Comparison of ENCODE assay signal across 12 cellular contexts in genomic region chr6:3997144-3997770, GRCh38.
DNase-seq lines count a peak whose midpoint lies in the region; ATAC-seq and TF ChIP-seq lines count a peak whose summit lies in the region.
"Had no signal": no experiment of that assay in that cellular context is flagged by ENCODE, and none has a peak within 500 bp of the region (broad histone marks: within the 10 kb centered on the region; RNA-seq: fewer than 3 reads in every experiment).

No MANE protein-coding gene starts in this region.

- POLR2A ChIA-PET in GM10248 (lab: Yijun Ruan, JAX): no interaction called here

- H3K4me1 ChIP-seq in esophagus muscularis mucosa (peaks cover 0 to 15% (median 11%) of the 10 kb centered on the region in 4 donors), body of pancreas (peaks cover 3% of the 10 kb centered on the region)
- H3K4me1 ChIP-seq: Caco-2 had no signal

- H3K4me3 ChIP-seq in AG10803 (ENCODE audit: low read length) (peak overlapping the region; percentile 25), esophagus muscularis mucosa (no peak overlapping the region), body of pancreas (no peak overlapping the region)

- H3K27me3 ChIP-seq in esophagus muscularis mucosa: no peaks in the 10 kb centered on the region
- H3K27me3 ChIP-seq in body of pancreas: no peaks in the 10 kb centered on the region

- H3K36me3 Mint-ChIP-seq in nephron (ENCODE audit: low read depth): no peaks in the 10 kb centered on the region
- H3K36me3 Mint-ChIP-seq in activated T-helper 1 cell treated with anti-CD3 and anti-CD28 coated beads, Interleukin-12 subunit alpha, Interleukin-12 subunit beta, Interleukin-2, Interleukin-4 antibody, amounts not matched to agents 30 ng/mL and 10 ng/mL and 1 ng/mL, durations not matched to agents 14 hours and 24 hours and 36 hours (ENCODE audit: low read depth): no peaks in the 10 kb centered on the region

- no peak for TF ChIP-seq CTCF in AG10803 (conservative IDR thresholded peaks at IDR 0.05; ENCODE audit: low read length)
- no peak for TF ChIP-seq CTCF in esophagus muscularis mucosa (IDR thresholded peaks at IDR 0.05)
- no peak for TF ChIP-seq CTCF in nephron (IDR thresholded peaks at IDR 0.05; ENCODE audit: unreplicated experiment in 3 of 3)
- no peak for TF ChIP-seq CTCF in GM10248 (IDR thresholded peaks at IDR 0.05; ENCODE audit: control extremely low read depth, extremely low read depth, low read depth, missing control alignments)
- no peak for TF ChIP-seq CTCF in body of pancreas (IDR thresholded peaks at IDR 0.05)

- peaks cover 21% of the 10 kb centered on the region for H3K4me1 Mint-ChIP-seq in nephron
- no peaks in the 10 kb centered on the region for H3K4me1 Mint-ChIP-seq in activated T-helper 1 cell treated with anti-CD3 and anti-CD28 coated beads, Interleukin-12 subunit alpha, Interleukin-12 subunit beta, Interleukin-2, Interleukin-4 antibody, amounts not matched to agents 30 ng/mL and 10 ng/mL and 1 ng/mL, durations not matched to agents 14 hours and 24 hours and 36 hours (ENCODE audit: low read depth)

- no peaks in the 10 kb centered on the region for H3K9me3 ChIP-seq in esophagus muscularis mucosa
- no peaks in the 10 kb centered on the region for H3K9me3 ChIP-seq in body of pancreas
- H3K9me3 ChIP-seq: Caco-2 had no signal

- peak overlapping the region; percentile 22 to 45 (median 32) for H3K27ac ChIP-seq in esophagus muscularis mucosa (replicated peaks in 1 of 4)
- H3K27ac ChIP-seq in body of pancreas: no peak overlapping the region

- H3K27ac Mint-ChIP-seq in nephron: peak overlapping the region; percentile 88 to 93 (median 90)
- H3K27ac Mint-ChIP-seq in activated T-helper 1 cell treated with anti-CD3 and anti-CD28 coated beads, Interleukin-12 subunit alpha, Interleukin-12 subunit beta, Interleukin-2, Interleukin-4 antibody, amounts not matched to agents 30 ng/mL and 10 ng/mL and 1 ng/mL, durations not matched to agents 14 hours and 24 hours and 36 hours: no peak overlapping the region

- DNase-seq in AG10803 (ENCODE audit: low read depth) (peak; percentile 79), NCI-H524 (lab: John Stamatoyannopoulos, UW) (peak; percentile 3 to 28), esophagus muscularis mucosa (ENCODE audit: extremely low spot score) (no peak), GM10248 (ENCODE audit: extremely low spot score) (no peak), body of pancreas (no peak)
- DNase-seq in activated T-helper 1 cell treated with anti-CD3 and anti-CD28 coated beads, Interleukin-12 subunit alpha, Interleukin-12 subunit beta, Interleukin-2, Interleukin-4 antibody, amounts not matched to agents 30 ng/mL and 10 ng/mL and 1 ng/mL, durations not matched to agents 14 hours and 24 hours and 36 hours (ENCODE audit: low spot score): no peak
- DNase-seq: Caco-2, cortex of kidney, right cardiac atrium, T-helper 9 cell had no signal

- TF ChIP-seq EP300 in esophagus muscularis mucosa (IDR thresholded peaks at IDR 0.05): no peak

- peak overlapping the region in 1 of 3 experiments; percentile 59 for H3K4me3 Mint-ChIP-seq in nephron
- no peak overlapping the region for H3K4me3 Mint-ChIP-seq in activated T-helper 1 cell treated with anti-CD3 and anti-CD28 coated beads, Interleukin-12 subunit alpha, Interleukin-12 subunit beta, Interleukin-2, Interleukin-4 antibody, amounts not matched to agents 30 ng/mL and 10 ng/mL and 1 ng/mL, durations not matched to agents 14 hours and 24 hours and 36 hours

- H3K9me3 Mint-ChIP-seq in nephron: no peaks in the 10 kb centered on the region
- H3K9me3 Mint-ChIP-seq in activated T-helper 1 cell treated with anti-CD3 and anti-CD28 coated beads, Interleukin-12 subunit alpha, Interleukin-12 subunit beta, Interleukin-2, Interleukin-4 antibody, amounts not matched to agents 30 ng/mL and 10 ng/mL and 1 ng/mL, durations not matched to agents 14 hours and 24 hours and 36 hours: no peaks in the 10 kb centered on the region

- TF ChIP-seq POLR2A in esophagus muscularis mucosa (IDR thresholded peaks at IDR 0.05; ENCODE audit: low read depth) (no peak), body of pancreas (IDR thresholded peaks at IDR 0.05) (no peak)

- H3K36me3 ChIP-seq in esophagus muscularis mucosa: no peaks in the 10 kb centered on the region
- H3K36me3 ChIP-seq in body of pancreas (replicated peaks in 1 of 2; ENCODE audit: insufficient read depth in 1 of 2, low read depth in 2 of 2): no peaks in the 10 kb centered on the region

- CTCF ChIA-PET in GM10248 (lab: Yijun Ruan, JAX): interaction anchor here (1.0 to 4.2 kb wide), 6 partner anchors 10 to 256 kb away, joined by 4 to 21 read pairs (median 6); partner anchors contain the start of gene FAM50B

- no peaks in the 10 kb centered on the region for H3K27me3 Mint-ChIP-seq in nephron (ENCODE audit: low read depth)
- H3K27me3 Mint-ChIP-seq in activated T-helper 1 cell treated with anti-CD3 and anti-CD28 coated beads, Interleukin-12 subunit alpha, Interleukin-12 subunit beta, Interleukin-2, Interleukin-4 antibody, amounts not matched to agents 30 ng/mL and 10 ng/mL and 1 ng/mL, durations not matched to agents 14 hours and 24 hours and 36 hours (ENCODE audit: insufficient read depth): no peaks in the 10 kb centered on the region

- ATAC-seq in HG03469 (IDR thresholded peaks at IDR 0.05; ENCODE audit: unreplicated experiment) (no peak), body of pancreas (no peak)

- WGBS in esophagus muscularis mucosa: 47% methylated on average over 3 of the region's 3 CpGs
- WGBS in body of pancreas, 2 donors: 75 to 88% methylated on average over 3 of the region's 3 CpGs

- intact Hi-C loops in esophagus muscularis mucosa (cut with DNase I): no loop called here
- intact Hi-C loops in body of pancreas (cut with DNase I): no loop called here
- intact Hi-C loops in activated T-helper 1 cell treated with anti-CD3 and anti-CD28 coated beads, Interleukin-12 subunit alpha, Interleukin-12 subunit beta, Interleukin-2, Interleukin-4 antibody, amounts not matched to agents 30 ng/mL and 10 ng/mL and 1 ng/mL, durations not matched to agents 14 hours and 24 hours and 36 hours (cut with micrococcal nuclease): no loop called here

Comparison
In these comparisons a context has a peak if more than half of its experiments do, and no peak if none do; other contexts are left out.
1. DNase-seq: peak in AG10803 (single experiment) and NCI-H524 (2 of 2); none in esophagus muscularis mucosa (single experiment), GM10248 (single experiment), body of pancreas (0 of 4) and activated T-helper 1 cell treated with anti-CD3 and anti-CD28 coated beads, Interleukin-12 subunit alpha, Interleukin-12 subunit beta, Interleukin-2, Interleukin-4 antibody, amounts not matched to agents 30 ng/mL and 10 ng/mL and 1 ng/mL, durations not matched to agents 14 hours and 24 hours and 36 hours (single experiment).
2. H3K27ac ChIP-seq: peak in esophagus muscularis mucosa (4 of 4); none in body of pancreas (0 of 4).